In the genomic region with DNA sequence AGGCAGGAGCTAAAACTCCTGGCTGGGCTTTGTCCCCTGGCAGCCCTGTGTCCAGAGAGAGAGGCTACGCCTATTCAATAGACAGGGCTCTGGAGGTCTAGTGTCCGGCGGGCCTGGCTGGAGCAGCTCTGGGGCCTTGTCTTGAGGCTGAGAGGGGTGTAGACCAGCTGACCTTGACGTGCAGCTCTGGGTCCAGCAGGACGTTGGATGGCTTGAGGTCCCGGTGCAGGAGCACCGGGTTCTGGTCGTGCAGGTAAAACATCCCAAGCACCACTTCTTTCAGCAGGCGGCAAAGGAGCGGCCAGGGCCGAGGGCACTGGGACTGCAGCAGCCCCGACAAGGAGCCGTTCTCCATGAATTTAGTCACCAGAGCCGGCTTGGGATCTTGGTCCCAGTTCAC, we compare ENCODE assay signal across 10 cellular contexts. TPM values are rescaled to one million over a fixed set of nuclear protein-coding genes. Genes with fewer than 3 reads are reported as not detected.
A peak's percentile ranks its signal among the peaks of the same experiment; 100 is the strongest.
DNase-seq lines count a peak whose midpoint lies in the region; ATAC-seq and TF ChIP-seq lines count a peak whose summit lies in the region.
"Had no signal": no experiment of that assay in that cellular context is flagged by ENCODE, and none has a peak within 500 bp of the region (broad histone marks: within the 10 kb centered on the region; RNA-seq: fewer than 3 reads in every experiment).

No MANE protein-coding gene starts in this region.

- H3K27ac Mint-ChIP-seq in central memory CD8-positive, alpha-beta T cell (ENCODE audit: low read depth) = peak overlapping the region; percentile 88
- H3K27ac Mint-ChIP-seq in naive thymus-derived CD4-positive, alpha-beta T cell = peak overlapping the region in 4 of 9 donors; percentile 32 to 97 (median 60)

- peaks cover 29% of the 10 kb centered on the region for H3K27me3 Mint-ChIP-seq in central memory CD8-positive, alpha-beta T cell
- peaks cover 6 to 45% (median 11%) of the 10 kb centered on the region in 5 donors for H3K27me3 Mint-ChIP-seq in naive thymus-derived CD4-positive, alpha-beta T cell

- no peaks in the 10 kb centered on the region for H3K9me3 Mint-ChIP-seq in central memory CD8-positive, alpha-beta T cell
- H3K9me3 Mint-ChIP-seq in naive thymus-derived CD4-positive, alpha-beta T cell = no peaks in the 10 kb centered on the region

- H3K27me3 ChIP-seq in left ventricle myocardium inferior (ENCODE audit: low read depth) (peaks cover 78% of the 10 kb centered on the region), vagina (no peaks in the 10 kb centered on the region)
- peaks cover 5% of the 10 kb centered on the region in 2 donors for H3K27me3 ChIP-seq in naive thymus-derived CD4-positive, alpha-beta T cell (ENCODE audit: control insufficient read depth in 2 of 2, insufficient read depth in 2 of 2, low read length in 2 of 2)

- TF ChIP-seq POLR2A in vagina (IDR thresholded peaks at IDR 0.05) = no peak

- POLR2A ChIA-PET in naive thymus-derived CD4-positive, alpha-beta T cell (lab: Charles Lee) = interaction anchor here (0.7 to 16.5 kb wide), 7 partner anchors 9 to 104 kb away, joined by 3 to 293 read pairs (median 3); a partner anchor contains a TSS

- CTCF ChIA-PET in naive thymus-derived CD4-positive, alpha-beta T cell (lab: Charles Lee) = interaction anchor here (0.7 to 15.8 kb wide), 6 partner anchors 10 to 445 kb away, joined by 3 to 317 read pairs (median 4); a partner anchor contains a TSS

- H3K4me1 ChIP-seq in left ventricle myocardium inferior (peaks cover 45% of the 10 kb centered on the region), vagina (peaks cover 44% of the 10 kb centered on the region)
- peaks cover 23 to 25% of the 10 kb centered on the region in 2 donors for H3K4me1 ChIP-seq in naive thymus-derived CD4-positive, alpha-beta T cell (ENCODE audit: control insufficient read depth in 2 of 2, insufficient read depth in 2 of 2, low read length in 2 of 2)

- H3K4me3 Mint-ChIP-seq in central memory CD8-positive, alpha-beta T cell = peak overlapping the region; percentile 90
- H3K4me3 Mint-ChIP-seq in naive thymus-derived CD4-positive, alpha-beta T cell = peak overlapping the region; percentile 90 to 99 (median 96)

- no peak for ATAC-seq in Right ventricle myocardium superior (ENCODE audit: poor library complexity)
- no peak for ATAC-seq in central memory CD8-positive, alpha-beta T cell (replicated peaks; ENCODE audit: extremely low read depth, poor library complexity, severe bottlenecking)
- no peak for ATAC-seq in naive thymus-derived CD4-positive, alpha-beta T cell
- ATAC-seq in GM19328 (IDR thresholded peaks at IDR 0.05; ENCODE audit: unreplicated experiment) = no peak

- DNase-seq in left ventricle myocardium inferior (no peak), Right ventricle myocardium superior (no peak), vagina (ENCODE audit: extremely low spot score in 2 of 2) (no peak), D341Med (ENCODE audit: low spot score) (no peak), GM19238 (ENCODE audit: insufficient read length, low spot score) (no peak)
- no peak for DNase-seq in central memory CD8-positive, alpha-beta T cell (ENCODE audit: low spot score in 2 of 2)
- DNase-seq in naive thymus-derived CD4-positive, alpha-beta T cell = no peak
- DNase-seq: NCI-H2081, SK-N-SH had no signal

- TF ChIP-seq CTCF in left ventricle myocardium inferior (IDR thresholded peaks at IDR 0.05; ENCODE audit: borderline replicate concordance) (no peak), vagina (IDR thresholded peaks at IDR 0.05) (no peak)

- H3K4me3 ChIP-seq in left ventricle myocardium inferior (peak overlapping the region; percentile 67), vagina (peak overlapping the region; percentile 57)
- H3K4me3 ChIP-seq in naive thymus-derived CD4-positive, alpha-beta T cell (ENCODE audit: low read length) = peak overlapping the region; percentile 96

- peaks cover 6% of the 10 kb centered on the region for H3K36me3 Mint-ChIP-seq in central memory CD8-positive, alpha-beta T cell (ENCODE audit: insufficient read depth)
- peaks cover 0 to 32% (median 12%) of the 10 kb centered on the region in 5 donors for H3K36me3 Mint-ChIP-seq in naive thymus-derived CD4-positive, alpha-beta T cell

- no peaks in the 10 kb centered on the region for H3K36me3 ChIP-seq in left ventricle myocardium inferior
- peaks cover 0 to 30% (median 0%) of the 10 kb centered on the region in 3 experiments for H3K36me3 ChIP-seq in naive thymus-derived CD4-positive, alpha-beta T cell (ENCODE audit: control insufficient read depth in 2 of 3, insufficient read depth in 3 of 3, low read length in 3 of 3)
- peaks cover 0 to 9% of the 10 kb centered on the region in 2 donors for H3K36me3 ChIP-seq in vagina

- H3K27ac ChIP-seq in left ventricle myocardium inferior (replicated peaks) (peak overlapping the region; percentile 70), vagina (peak overlapping the region; percentile 52)
- H3K27ac ChIP-seq in naive thymus-derived CD4-positive, alpha-beta T cell (ENCODE audit: low read depth, low read length) = peak overlapping the region; percentile 74

- H3K9me3 ChIP-seq in left ventricle myocardium inferior (replicated peaks) = no peaks in the 10 kb centered on the region
- H3K9me3 ChIP-seq in naive thymus-derived CD4-positive, alpha-beta T cell (ENCODE audit: control insufficient read depth in 2 of 3, low read length in 3 of 3) = no peaks in the 10 kb centered on the region
- no peaks in the 10 kb centered on the region for H3K9me3 ChIP-seq in vagina
- H3K9me3 ChIP-seq: SK-N-SH had no signal

- intact Hi-C loops in left ventricle myocardium inferior (cut with micrococcal nuclease) (no loop called here), Right ventricle myocardium superior (cut with DNase I) (no loop called here), vagina (cut with DNase I) (no loop called here)
- intact Hi-C loops in naive thymus-derived CD4-positive, alpha-beta T cell (cut with micrococcal nuclease) = loop anchor here in 1 of 2 donors (1.0 kb wide), 1 partner anchor 92 kb away; no protein-coding TSS in a partner anchor

- peaks cover 36% of the 10 kb centered on the region for H3K4me1 Mint-ChIP-seq in central memory CD8-positive, alpha-beta T cell
- peaks cover 22 to 39% (median 31%) of the 10 kb centered on the region in 7 donors for H3K4me1 Mint-ChIP-seq in naive thymus-derived CD4-positive, alpha-beta T cell

RNA-seq across cellular contexts. Expression of a gene that starts 0.9 kb away (rescaled TPM):
- total RNA-seq in left ventricle myocardium inferior (3.6 TPM), Right ventricle myocardium superior (2.9 TPM), vagina (10.1 TPM)
- total RNA-seq in naive thymus-derived CD4-positive, alpha-beta T cell = 10 to 100 TPM; 19.9 to 47.5 (median 36.8) TPM
- polyA plus RNA-seq in naive thymus-derived CD4-positive, alpha-beta T cell = 10 to 100 TPM in 1 of 2 donors, 1 to 10 TPM in 1; 8.2 to 11.7 TPM
- polyA plus RNA-seq: SK-N-SH had no signal

RNA-seq across cellular contexts. Expression of a gene that starts 4.0 kb away (rescaled TPM):
- total RNA-seq in left ventricle myocardium inferior = 26.6 TPM
- total RNA-seq in Right ventricle myocardium superior = 20.6 TPM
- total RNA-seq in naive thymus-derived CD4-positive, alpha-beta T cell = 10 to 100 TPM in 1 of 5 experiments, 1 to 10 TPM in 4; 4.6 to 10.2 (median 6.1) TPM
- under 1 TPM in 1 of 2 donors, not detected in 1; 0.25 TPM for polyA plus RNA-seq in naive thymus-derived CD4-positive, alpha-beta T cell
- total RNA-seq in vagina = 32.7 TPM

RNA-seq across cellular contexts. Expression of a gene that starts 27.5 kb away (rescaled TPM):
- total RNA-seq in left ventricle myocardium inferior (1.8 TPM), Right ventricle myocardium superior (1.8 TPM), vagina (35.1 TPM)
- total RNA-seq in naive thymus-derived CD4-positive, alpha-beta T cell = 10 to 100 TPM; 14.1 to 28.8 (median 26.3) TPM
- 1 to 10 TPM; 9.1 to 9.4 TPM for polyA plus RNA-seq in naive thymus-derived CD4-positive, alpha-beta T cell

RNA-seq across cellular contexts. Expression of a gene that starts 28.9 kb away (rescaled TPM):
- total RNA-seq in left ventricle myocardium inferior (0.71 TPM), Right ventricle myocardium superior (0.65 TPM), vagina (66.5 TPM)
- total RNA-seq in naive thymus-derived CD4-positive, alpha-beta T cell = 10 to 100 TPM; 13.9 to 26.8 (median 17.5) TPM
- 1 to 10 TPM; 2.1 to 2.7 TPM for polyA plus RNA-seq in naive thymus-derived CD4-positive, alpha-beta T cell

RNA-seq across cellular contexts. Expression of a gene that starts 29.1 kb away (rescaled TPM):
- total RNA-seq in left ventricle myocardium inferior (20.6 TPM), Right ventricle myocardium superior (25.6 TPM), vagina (47.9 TPM)
- total RNA-seq in naive thymus-derived CD4-positive, alpha-beta T cell = not detected
- not detected for polyA plus RNA-seq in naive thymus-derived CD4-positive, alpha-beta T cell
